Comparison of ENCODE assay signal across 32 cellular contexts in genomic region chr1:228958741-228959140, GRCh38.
"Had no signal": no experiment of that assay in that cellular context is flagged by ENCODE, and none has a peak within 500 bp of the region (broad histone marks: within the 10 kb centered on the region; RNA-seq: fewer than 3 reads in every experiment).

No MANE protein-coding gene starts in this region.

- H3K27me3 Mint-ChIP-seq: activated CD4-positive, alpha-beta memory T cell treated with anti-CD3 and anti-CD28 coated beads, Interleukin-2, amount 10 ng/mL, durations not matched to agents 7 days and 5 days; stimulated activated memory B cell treated with anti-CD40 and anti-IgM and Interleukin-4, amounts not matched to agents 10 μg/mL and 1 μg/mL and 100 μg/mL, for 72 hours; stimulated activated naive CD8-positive, alpha-beta T cell treated with anti-CD3 and anti-CD28 coated beads, Interleukin-15, amount 100 ng/mL, for 72 hours had no signal

- H3K27ac Mint-ChIP-seq: activated CD4-positive, alpha-beta memory T cell treated with anti-CD3 and anti-CD28 coated beads, Interleukin-2, amount 10 ng/mL, durations not matched to agents 7 days and 5 days; activated CD4-positive, alpha-beta T cell treated with anti-CD3 and anti-CD28 coated beads, Interleukin-2, amount 10 ng/mL, durations not matched to agents 24 days and 14 days; activated naive CD4-positive, alpha-beta T cell treated with anti-CD3 and anti-CD28 coated beads, Interleukin-2, amount 50 U/mL, for 72 hours; nephron; stimulated activated memory B cell treated with anti-CD40 and anti-IgM and Interleukin-4, amounts not matched to agents 10 μg/mL and 1 μg/mL and 100 μg/mL, for 72 hours; stimulated activated naive CD8-positive, alpha-beta T cell treated with anti-CD3 and anti-CD28 coated beads, Interleukin-15, amount 100 ng/mL, for 72 hours; T-helper 1 cell treated with Interleukin-12 subunit alpha and Interleukin-12 subunit beta and Interleukin-4 antibody, amounts not matched to agents 30 μg/mL and 1 μg/mL, for 36 hours had no signal

- H3K4me3 ChIP-seq: body of pancreas, dorsolateral prefrontal cortex, left lung, lung, sigmoid colon, upper lobe of left lung, vagina had no signal

- ATAC-seq: activated naive CD4-positive, alpha-beta T cell treated with anti-CD3 and anti-CD28 coated beads, Interleukin-2, amount 50 U/mL, for 72 hours; activated T-cell treated with anti-CD3 and anti-CD28 coated beads, Interleukin-2, amount 50 U/mL, for 4 hours; body of pancreas; left lung; stimulated activated memory B cell treated with anti-CD40 and anti-IgM and Interleukin-4, amounts not matched to agents 10 μg/mL and 1 μg/mL and 100 μg/mL, for 72 hours; stimulated activated naive CD8-positive, alpha-beta T cell treated with anti-CD3 and anti-CD28 coated beads, Interleukin-15, amount 100 ng/mL, for 72 hours had no signal

- H3K36me3 ChIP-seq: left lung, sigmoid colon, upper lobe of left lung, vagina had no signal

- H3K36me3 Mint-ChIP-seq: activated naive CD4-positive, alpha-beta T cell treated with anti-CD3 and anti-CD28 coated beads, Interleukin-2, amount 50 U/mL, for 72 hours; stimulated activated memory B cell treated with anti-CD40 and anti-IgM and Interleukin-4, amounts not matched to agents 10 μg/mL and 1 μg/mL and 100 μg/mL, for 72 hours had no signal

- DNase-seq: activated CD4-positive, alpha-beta memory T cell treated with anti-CD3 and anti-CD28 coated beads, Interleukin-2, amount 10 ng/mL, durations not matched to agents 7 days and 5 days; activated CD4-positive, alpha-beta T cell treated with anti-CD3 and anti-CD28 coated beads, Interleukin-2, amount 10 ng/mL, durations not matched to agents 24 days and 14 days; activated CD4-positive, CD25-positive, alpha-beta regulatory T cell treated with anti-CD3 and anti-CD28 coated beads, Interleukin-2, amount 50 U/mL, for 72 hours; activated naive CD4-positive, alpha-beta T cell; activated T-cell treated with anti-CD3 and anti-CD28 coated beads, Interleukin-2, amount 50 U/mL, for 4 hours; aorta; body of pancreas; dorsolateral prefrontal cortex; effector memory CD4-positive, alpha-beta T cell; erythroblast; foreskin fibroblast; kidney glomerular epithelial cell; left lung; posterior cingulate gyrus; retina; sigmoid colon; small intestine; stimulated activated CD4-positive, alpha-beta T cell treated with anti-CD3 and anti-CD28 coated beads, Interleukin-1b, Interleukin-23, amount 100 ng/mL, for 48 hours; stimulated activated CD4-positive, alpha-beta T cell treated with anti-CD3 and anti-CD28 coated beads, Interleukin-4, amount 100 ng/mL, for 4 hours; stimulated activated CD8-positive, alpha-beta memory T cell treated with anti-CD3 and anti-CD28 coated beads, Interleukin-4, amount 100 ng/mL, for 48 hours; stimulated activated naive CD8-positive, alpha-beta T cell treated with anti-CD3 and anti-CD28 coated beads, Interleukin-15, amount 100 ng/mL, for 72 hours; substantia nigra; SW 1271; T1000; upper lobe of left lung had no signal

- H3K27ac ChIP-seq: body of pancreas, dorsolateral prefrontal cortex, left lung, sigmoid colon, upper lobe of left lung, vagina had no signal

- H3K27me3 ChIP-seq: body of pancreas, dorsolateral prefrontal cortex, left lung, sigmoid colon, upper lobe of left lung, vagina had no signal

- H3K9me3 ChIP-seq: body of pancreas, left lung, sigmoid colon, upper lobe of left lung, vagina had no signal

- H3K4me1 Mint-ChIP-seq: activated CD4-positive, alpha-beta memory T cell treated with anti-CD3 and anti-CD28 coated beads, Interleukin-2, amount 10 ng/mL, durations not matched to agents 7 days and 5 days; activated CD4-positive, alpha-beta T cell treated with anti-CD3 and anti-CD28 coated beads, Interleukin-2, amount 10 ng/mL, durations not matched to agents 24 days and 14 days; stimulated activated memory B cell treated with anti-CD40 and anti-IgM and Interleukin-4, amounts not matched to agents 10 μg/mL and 1 μg/mL and 100 μg/mL, for 72 hours; stimulated activated naive CD8-positive, alpha-beta T cell treated with anti-CD3 and anti-CD28 coated beads, Interleukin-15, amount 100 ng/mL, for 72 hours had no signal

- H3K9me3 Mint-ChIP-seq: activated CD4-positive, alpha-beta T cell treated with anti-CD3 and anti-CD28 coated beads, Interleukin-2, amount 10 ng/mL, durations not matched to agents 24 days and 14 days; activated T-cell treated with anti-CD3 and anti-CD28 coated beads, Interleukin-2, amount 50 U/mL, for 4 hours; stimulated activated memory B cell treated with anti-CD40 and anti-IgM and Interleukin-4, amounts not matched to agents 10 μg/mL and 1 μg/mL and 100 μg/mL, for 72 hours; T-helper 1 cell treated with Interleukin-12 subunit alpha and Interleukin-12 subunit beta and Interleukin-4 antibody, amounts not matched to agents 30 μg/mL and 1 μg/mL, for 36 hours had no signal

- H3K4me3 Mint-ChIP-seq: activated CD4-positive, alpha-beta memory T cell treated with anti-CD3 and anti-CD28 coated beads, Interleukin-2, amount 10 ng/mL, durations not matched to agents 7 days and 5 days; activated CD4-positive, alpha-beta T cell treated with anti-CD3 and anti-CD28 coated beads, Interleukin-2, amount 10 ng/mL, durations not matched to agents 24 days and 14 days; activated T-cell treated with anti-CD3 and anti-CD28 coated beads, Interleukin-2, amount 50 U/mL, for 4 hours; nephron; stimulated activated memory B cell treated with anti-CD40 and anti-IgM and Interleukin-4, amounts not matched to agents 10 μg/mL and 1 μg/mL and 100 μg/mL, for 72 hours; stimulated activated naive CD8-positive, alpha-beta T cell treated with anti-CD3 and anti-CD28 coated beads, Interleukin-15, amount 100 ng/mL, for 72 hours; T-helper 1 cell treated with Interleukin-12 subunit alpha and Interleukin-12 subunit beta and Interleukin-4 antibody, amounts not matched to agents 30 μg/mL and 1 μg/mL, for 36 hours had no signal

- FAIRE-seq: colon, small intestine had no signal
